15 cellular contexts compared by ENCODE assay signal in the genomic region with DNA sequence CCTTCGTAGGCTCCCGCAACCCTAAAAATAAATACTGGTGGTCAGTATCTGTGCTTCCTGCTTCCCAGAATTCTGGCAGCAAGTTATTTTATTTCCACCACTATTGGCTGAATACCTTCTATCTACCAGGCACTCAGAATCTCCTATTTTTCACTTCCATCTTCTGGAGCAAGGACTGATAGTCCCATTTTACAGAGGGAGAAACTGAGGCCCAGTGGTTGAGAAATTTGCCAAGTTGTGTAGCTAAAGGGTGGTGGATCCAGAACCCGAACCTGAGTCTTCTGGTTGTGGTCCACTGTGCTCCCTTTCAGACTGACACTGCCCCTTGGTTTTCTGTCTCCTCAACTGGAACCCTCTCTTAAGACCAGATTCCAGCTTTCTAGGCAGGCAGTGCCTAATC.
"Had no signal": no experiment of that assay in that cellular context is flagged by ENCODE, and none has a peak within 500 bp of the region (broad histone marks: within the 10 kb centered on the region; RNA-seq: fewer than 3 reads in every experiment).

No MANE protein-coding gene starts in this region.

- H3K9me3 Mint-ChIP-seq: activated CD4-positive, alpha-beta memory T cell treated with anti-CD3 and anti-CD28 coated beads, Interleukin-2, amount 10 ng/mL, durations not matched to agents 7 days and 5 days; central memory CD8-positive, alpha-beta T cell; naive B cell; stimulated activated memory B cell treated with anti-CD40 and anti-IgM and Interleukin-4, amounts not matched to agents 10 μg/mL and 1 μg/mL and 100 μg/mL, for 72 hours had no signal

- H3K4me3 ChIP-seq: gastrocnemius medialis, pancreas, thyroid gland had no signal

- H3K4me3 Mint-ChIP-seq: activated CD4-positive, alpha-beta memory T cell treated with anti-CD3 and anti-CD28 coated beads, Interleukin-2, amount 10 ng/mL, durations not matched to agents 7 days and 5 days; activated CD4-positive, alpha-beta T cell treated with anti-CD3 and anti-CD28 coated beads for 36 hours; activated naive CD8-positive, alpha-beta T cell; central memory CD8-positive, alpha-beta T cell; naive B cell; stimulated activated memory B cell treated with anti-CD40 and anti-IgM and Interleukin-4, amounts not matched to agents 10 μg/mL and 1 μg/mL and 100 μg/mL, for 72 hours had no signal

- H3K36me3 ChIP-seq: gastrocnemius medialis, pancreas, thyroid gland had no signal

- H3K27ac Mint-ChIP-seq: activated CD4-positive, alpha-beta memory T cell treated with anti-CD3 and anti-CD28 coated beads, Interleukin-2, amount 10 ng/mL, durations not matched to agents 7 days and 5 days; activated CD4-positive, alpha-beta T cell treated with anti-CD3 and anti-CD28 coated beads for 36 hours; activated naive CD8-positive, alpha-beta T cell; stimulated activated memory B cell treated with anti-CD40 and anti-IgM and Interleukin-4, amounts not matched to agents 10 μg/mL and 1 μg/mL and 100 μg/mL, for 72 hours had no signal

- DNase-seq: activated CD4-positive, alpha-beta memory T cell treated with anti-CD3 and anti-CD28 coated beads, Interleukin-2, amount 10 ng/mL, durations not matched to agents 7 days and 5 days; activated CD4-positive, alpha-beta T cell treated with anti-CD3 and anti-CD28 coated beads for 36 hours; activated gamma-delta T cell; activated T-cell treated with anti-CD3 and anti-CD28 coated beads, Interleukin-2, amount 50 U/mL, for 48 hours; amniotic stem cell; cortex of kidney; effector CD4-positive, alpha-beta T cell; gastrocnemius medialis; naive B cell; thyroid gland had no signal

- H3K4me1 ChIP-seq: thyroid gland had no signal

- H3K4me1 Mint-ChIP-seq: stimulated activated memory B cell treated with anti-CD40 and anti-IgM and Interleukin-4, amounts not matched to agents 10 μg/mL and 1 μg/mL and 100 μg/mL, for 72 hours had no signal

- H3K27me3 ChIP-seq: gastrocnemius medialis, pancreas, thyroid gland had no signal

- H3K27me3 Mint-ChIP-seq: activated CD4-positive, alpha-beta T cell treated with anti-CD3 and anti-CD28 coated beads for 36 hours; activated naive CD8-positive, alpha-beta T cell; naive B cell had no signal

- H3K27ac ChIP-seq: pancreas, thyroid gland, VCaP had no signal

- H3K36me3 Mint-ChIP-seq: activated naive CD8-positive, alpha-beta T cell; naive B cell; stimulated activated memory B cell treated with anti-CD40 and anti-IgM and Interleukin-4, amounts not matched to agents 10 μg/mL and 1 μg/mL and 100 μg/mL, for 72 hours had no signal

- H3K9me3 ChIP-seq: gastrocnemius medialis, pancreas, thyroid gland had no signal
